Comparison of ENCODE assay signal across 8 cellular contexts in the genomic region with DNA sequence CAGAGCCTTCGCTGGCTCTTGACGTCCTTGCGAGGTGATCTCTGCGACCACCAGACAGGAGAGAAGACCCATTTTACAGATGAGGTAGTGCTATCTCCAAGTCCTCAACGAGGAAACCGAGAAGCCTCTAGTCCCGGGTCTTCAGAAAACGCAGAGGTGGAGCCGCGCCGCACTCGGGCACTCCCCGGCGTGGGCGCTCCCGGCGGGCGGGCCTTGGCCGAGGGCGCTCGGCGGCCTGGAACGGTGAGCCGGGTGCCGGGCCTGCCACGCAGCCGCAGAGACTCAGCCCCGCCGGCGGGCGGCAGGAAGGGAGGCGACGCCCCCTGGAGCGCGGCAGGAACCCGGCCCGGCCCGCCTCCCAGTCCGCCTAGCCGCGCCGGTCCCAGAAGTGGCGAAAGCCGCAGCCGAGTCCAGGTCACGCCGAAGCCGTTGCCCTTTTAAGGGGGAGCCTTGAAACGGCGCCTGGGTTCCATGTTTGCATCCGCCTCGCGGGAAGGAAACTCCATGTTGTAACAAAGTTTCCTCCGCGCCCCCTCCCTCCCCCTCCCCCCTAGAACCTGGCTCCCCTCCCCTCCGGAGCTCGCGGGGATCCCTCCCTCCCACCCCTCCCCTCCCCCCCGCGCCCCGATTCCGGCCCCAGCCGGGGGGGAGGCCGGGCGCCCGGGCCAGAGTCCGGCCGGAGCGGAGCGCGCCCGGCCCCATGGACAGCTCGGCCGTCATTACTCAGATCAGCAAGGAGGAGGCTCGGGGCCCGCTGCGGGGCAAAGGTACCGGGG. TPM values are rescaled to one million over a fixed set of nuclear protein-coding genes. Genes with fewer than 3 reads are reported as not detected.
A peak's percentile ranks its signal among the peaks of the same experiment; 100 is the strongest.
DNase-seq lines count a peak whose midpoint lies in the region; ATAC-seq lines count a peak whose summit lies in the region.

A gene with protein sequence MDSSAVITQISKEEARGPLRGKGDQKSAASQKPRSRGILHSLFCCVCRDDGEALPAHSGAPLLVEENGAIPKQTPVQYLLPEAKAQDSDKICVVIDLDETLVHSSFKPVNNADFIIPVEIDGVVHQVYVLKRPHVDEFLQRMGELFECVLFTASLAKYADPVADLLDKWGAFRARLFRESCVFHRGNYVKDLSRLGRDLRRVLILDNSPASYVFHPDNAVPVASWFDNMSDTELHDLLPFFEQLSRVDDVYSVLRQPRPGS (plus strand): TSS at position 478 of the 776 bp plus-strand sequence. CDS start 223 bp downstream, at position 701.

- peak within 1 kb of the TSS; percentile 94 for H3K27ac ChIP-seq in CD4-positive, CD25-positive, alpha-beta regulatory T cell (ENCODE audit: insufficient read depth, low read length, poor library complexity, severe bottlenecking)

- H3K9me3 ChIP-seq in CD4-positive, CD25-positive, alpha-beta regulatory T cell (ENCODE audit: control insufficient read depth in 2 of 2, low read length in 2 of 2), result no peaks in the 10 kb centered on the region

- peak; percentile 83 to 96 (median 92) for DNase-seq in CD4-positive, CD25-positive, alpha-beta regulatory T cell
- DNase-seq in HPDE6-E6E7 (ENCODE audit: extremely low spot score) (peak; percentile 67), NK-92 (lab: John Stamatoyannopoulos, UW; ENCODE audit: unreplicated experiment) (peak; percentile 45), lung microvascular endothelial cell (ENCODE audit: low read depth in 2 of 2) (peak; percentile 98)
- peak; percentile 94 for DNase-seq in activated CD8-positive, alpha-beta memory T cell treated with anti-CD3 and anti-CD28 coated beads for 24 hours
- peak; percentile 90 for DNase-seq in effector CD4-positive, alpha-beta T cell
- DNase-seq in stimulated activated CD4-positive, alpha-beta T cell treated with anti-CD3 and anti-CD28 coated beads, TNF-alpha, amount 100 ng/mL, for 48 hours (ENCODE audit: low read depth in 3 of 3), result peak; percentile 79 to 88 (median 81)

- peaks cover 11% of the 10 kb centered on the region for H3K36me3 Mint-ChIP-seq in CD4-positive, CD25-positive, alpha-beta regulatory T cell

- H3K27ac Mint-ChIP-seq in CD4-positive, CD25-positive, alpha-beta regulatory T cell, result peak within 1 kb of the TSS; percentile 94 to 99 (median 96)

- peaks cover 0 to 3% (median 0%) of the 10 kb centered on the region in 7 donors for H3K9me3 Mint-ChIP-seq in CD4-positive, CD25-positive, alpha-beta regulatory T cell

- peaks cover 82% of the 10 kb centered on the region for H3K4me1 ChIP-seq in CD4-positive, CD25-positive, alpha-beta regulatory T cell (ENCODE audit: control insufficient read depth, insufficient read depth, low read length, poor library complexity, severe bottlenecking)

- peak within 1 kb of the TSS; percentile 63 for H3K4me3 ChIP-seq in CD4-positive, CD25-positive, alpha-beta regulatory T cell (ENCODE audit: low read depth, low read length)

- peak; percentile 19 to 21 for ATAC-seq in CD4-positive, CD25-positive, alpha-beta regulatory T cell (ENCODE audit: low read depth in 2 of 2)
- peak; percentile 38 for ATAC-seq in GM19455 (IDR thresholded peaks at IDR 0.05; ENCODE audit: unreplicated experiment)

- peaks cover 7% of the 10 kb centered on the region for H3K27me3 Mint-ChIP-seq in CD4-positive, CD25-positive, alpha-beta regulatory T cell

- peaks cover 0 to 61% (median 21%) of the 10 kb centered on the region in 4 donors for H3K4me1 Mint-ChIP-seq in CD4-positive, CD25-positive, alpha-beta regulatory T cell

- H3K27me3 ChIP-seq in CD4-positive, CD25-positive, alpha-beta regulatory T cell (ENCODE audit: control insufficient read depth, insufficient read depth, low read length), result no peaks in the 10 kb centered on the region

- peaks cover 17% of the 10 kb centered on the region for H3K36me3 ChIP-seq in CD4-positive, CD25-positive, alpha-beta regulatory T cell (ENCODE audit: control insufficient read depth, insufficient read depth, low read length)

- H3K4me3 Mint-ChIP-seq in CD4-positive, CD25-positive, alpha-beta regulatory T cell, result peak within 1 kb of the TSS; percentile 91 to 97 (median 94)

RNA-seq across cellular contexts. Expression of the gene that starts here (rescaled TPM):
- 146 TPM for total RNA-seq in CD4-positive, CD25-positive, alpha-beta regulatory T cell
- 10 to 100 TPM; 18.8 to 29.4 (median 25.0) TPM for polyA plus RNA-seq in CD4-positive, CD25-positive, alpha-beta regulatory T cell
- total RNA-seq in lung microvascular endothelial cell, result 41.2 and 78.4 TPM in 2 replicates

Comparison
In these comparisons a context has a peak if more than half of its experiments do, and no peak if none do; other contexts are left out.
1. Peak in every context shown above with its lines: DNase-seq, ATAC-seq, H3K4me3 ChIP-seq and H3K27ac ChIP-seq.
2. DNase-seq: peak in every context shown above with its lines; median percentile 98 in lung microvascular endothelial cell; 94 in activated CD8-positive, alpha-beta memory T cell treated with anti-CD3 and anti-CD28 coated beads for 24 hours; 92 in CD4-positive, CD25-positive, alpha-beta regulatory T cell; 90 in effector CD4-positive, alpha-beta T cell; 81 in stimulated activated CD4-positive, alpha-beta T cell treated with anti-CD3 and anti-CD28 coated beads, TNF-alpha, amount 100 ng/mL, for 48 hours; 67 in HPDE6-E6E7; 45 in NK-92.